In genomic region chr1:216686860-216687545, GRCh38 we compare ENCODE assay signal across 13 cellular contexts. TPM values are rescaled to one million over a fixed set of nuclear protein-coding genes. Genes with fewer than 3 reads are reported as not detected.
DNase-seq lines count a peak whose midpoint lies in the region; ATAC-seq and TF ChIP-seq lines count a peak whose summit lies in the region.
"Had no signal": no experiment of that assay in that cellular context is flagged by ENCODE, and none has a peak within 500 bp of the region (broad histone marks: within the 10 kb centered on the region; RNA-seq: fewer than 3 reads in every experiment).

No MANE protein-coding gene starts in this region.

- peaks cover 6 to 24% (median 8%) of the 10 kb centered on the region in 5 donors for H3K9me3 Mint-ChIP-seq in CD8-positive, alpha-beta memory T cell

- H3K27me3 Mint-ChIP-seq in CD8-positive, alpha-beta memory T cell: no peaks in the 10 kb centered on the region

- no peaks in the 10 kb centered on the region for H3K9me3 ChIP-seq in HUES48 (ENCODE audit: control insufficient read depth, insufficient read depth, low read length)
- H3K9me3 ChIP-seq in CD8-positive, alpha-beta memory T cell (ENCODE audit: low read length): no peaks in the 10 kb centered on the region
- H3K9me3 ChIP-seq: upper lobe of left lung had no signal

- H3K4me3 ChIP-seq in HUES48 (ENCODE audit: low read depth, low read length) (0 out of 2 replicates have a peak overlapping the region, but pooled peaks have one; percentile 3), cardiac fibroblast (replicated peaks in 1 of 2; ENCODE audit: low read depth in 2 of 2, low read length in 2 of 2) (no peak overlapping the region)
- no peak overlapping the region for H3K4me3 ChIP-seq in CD8-positive, alpha-beta memory T cell (ENCODE audit: low read length)
- H3K4me3 ChIP-seq: upper lobe of left lung had no signal

- peaks cover 20% of the 10 kb centered on the region for H3K4me1 ChIP-seq in HUES48 (ENCODE audit: control insufficient read depth, insufficient read depth, low read length)
- no peaks in the 10 kb centered on the region for H3K4me1 ChIP-seq in CD8-positive, alpha-beta memory T cell (ENCODE audit: insufficient read depth, low read length)
- H3K4me1 ChIP-seq: upper lobe of left lung had no signal

- no peaks in the 10 kb centered on the region for H3K36me3 Mint-ChIP-seq in CD8-positive, alpha-beta memory T cell

- no peak overlapping the region for H3K27ac Mint-ChIP-seq in CD8-positive, alpha-beta memory T cell

- ATAC-seq in HG02678 (IDR thresholded peaks at IDR 0.05; ENCODE audit: unreplicated experiment) (no peak), HG03175 (IDR thresholded peaks at IDR 0.05; ENCODE audit: unreplicated experiment) (no peak)

- POLR2A ChIA-PET in CD8-positive, alpha-beta memory T cell (lab: Charles Lee): no interaction called here

- no peaks in the 10 kb centered on the region for H3K4me1 Mint-ChIP-seq in CD8-positive, alpha-beta memory T cell

- CTCF ChIA-PET in CD8-positive, alpha-beta memory T cell (lab: Charles Lee): no interaction called here

- H3K36me3 ChIP-seq in HUES48 (ENCODE audit: control insufficient read depth, insufficient read depth, low read length): no peaks in the 10 kb centered on the region
- no peaks in the 10 kb centered on the region for H3K36me3 ChIP-seq in CD8-positive, alpha-beta memory T cell (ENCODE audit: insufficient read depth, low read length)
- H3K36me3 ChIP-seq: upper lobe of left lung had no signal

- TF ChIP-seq CTCF in cardiac fibroblast (IDR thresholded peaks at IDR 0.05; ENCODE audit: low read depth, low read length): no peak

- no peaks in the 10 kb centered on the region for H3K27me3 ChIP-seq in HUES48 (ENCODE audit: control insufficient read depth, insufficient read depth, low read length)
- no peaks in the 10 kb centered on the region for H3K27me3 ChIP-seq in CD8-positive, alpha-beta memory T cell (ENCODE audit: insufficient read depth, low read length, poor library complexity, severe bottlenecking)
- H3K27me3 ChIP-seq: upper lobe of left lung had no signal

- DNase-seq in A172 (ENCODE audit: low spot score) (peak; percentile 34), cardiac fibroblast (ENCODE audit: low read depth in 2 of 2) (peak; percentile 1 to 10), iris pigment epithelial cell (ENCODE audit: low read depth) (peak; percentile 5)
- no peak for DNase-seq in CD8-positive, alpha-beta memory T cell
- no peak for DNase-seq in stimulated activated naive CD4-positive, alpha-beta T cell (lab: John Stamatoyannopoulos, UW)
- DNase-seq: DMS79; hippocampal formation; SHP77; stimulated activated CD4-positive, alpha-beta T cell treated with anti-CD3 and anti-CD28 coated beads, Interleukin-12 subunit alpha, Interleukin-12 subunit beta, amount 100 ng/mL, for 4 hours; upper lobe of left lung had no signal

- no peak overlapping the region for H3K4me3 Mint-ChIP-seq in CD8-positive, alpha-beta memory T cell

- no peak overlapping the region for H3K9ac ChIP-seq in HUES48 (ENCODE audit: low read depth, low read length)

- peak overlapping the region; percentile 69 for H3K27ac ChIP-seq in HUES48 (ENCODE audit: low read depth, low read length)
- H3K27ac ChIP-seq in CD8-positive, alpha-beta memory T cell (ENCODE audit: low read depth, low read length): no peak overlapping the region
- H3K27ac ChIP-seq: upper lobe of left lung had no signal

RNA-seq across cellular contexts. Expression of gene ESRRG, which starts 36.2 kb away (rescaled TPM):
- 0.02 and 0.05 TPM in 2 replicates for total RNA-seq in A172 (2014; rRNA removed; shearing (Covaris generic))
- not detected for total RNA-seq in CD8-positive, alpha-beta memory T cell
- not detected for polyA plus RNA-seq in CD8-positive, alpha-beta memory T cell

Comparison
In these comparisons a context has a peak if more than half of its experiments do, and no peak if none do; other contexts are left out.
1. DNase-seq: peak in A172 (single experiment), cardiac fibroblast (2 of 2) and iris pigment epithelial cell (single experiment); none in CD8-positive, alpha-beta memory T cell (0 of 5) and stimulated activated naive CD4-positive, alpha-beta T cell (0 of 6).